ENCODE assay signal across 12 cellular contexts in genomic region chr14:103721334-103722120, GRCh38. TPM values are rescaled to one million over a fixed set of nuclear protein-coding genes. Genes with fewer than 3 reads are reported as not detected.
DNase-seq lines count a peak whose midpoint lies in the region; ATAC-seq and TF ChIP-seq lines count a peak whose summit lies in the region.
"Had no signal": no experiment of that assay in that cellular context is flagged by ENCODE, and none has a peak within 500 bp of the region (broad histone marks: within the 10 kb centered on the region; RNA-seq: fewer than 3 reads in every experiment).

No MANE protein-coding gene starts in this region.

- H3K27me3 Mint-ChIP-seq in activated T-cell treated with anti-CD3 and anti-CD28 coated beads, Interleukin-2, amount 50 U/mL, for 72 hours (ENCODE audit: low read depth), result no peaks in the 10 kb centered on the region
- peaks cover 10% of the 10 kb centered on the region for H3K27me3 Mint-ChIP-seq in neural progenitor cell (ENCODE audit: insufficient read depth, low read depth)

- peak overlapping the region; percentile 61 for H3K27ac Mint-ChIP-seq in activated T-cell treated with anti-CD3 and anti-CD28 coated beads, Interleukin-2, amount 50 U/mL, for 72 hours
- no peak overlapping the region for H3K27ac Mint-ChIP-seq in neural progenitor cell

- no peak overlapping the region for H3K9ac ChIP-seq in neural progenitor cell

- WGBS in gastroesophageal sphincter (ENCODE audit: low coverage in 1 of 2), 2 donors, result 47 to 80% methylated on average over 4 to 15 of the region's 26 CpGs

- peaks cover 43% of the 10 kb centered on the region for H3K4me1 Mint-ChIP-seq in activated T-cell treated with anti-CD3 and anti-CD28 coated beads, Interleukin-2, amount 50 U/mL, for 72 hours (ENCODE audit: low read depth)
- H3K4me1 Mint-ChIP-seq in neural progenitor cell, result peaks cover 36% of the 10 kb centered on the region

- no peaks in the 10 kb centered on the region for H3K9me3 Mint-ChIP-seq in activated T-cell treated with anti-CD3 and anti-CD28 coated beads, Interleukin-2, amount 50 U/mL, for 72 hours
- H3K9me3 Mint-ChIP-seq in neural progenitor cell, result no peaks in the 10 kb centered on the region

- H4K20me1 ChIP-seq in neural progenitor cell (ENCODE audit: low read depth), result peaks cover 84% of the 10 kb centered on the region

- H3K4me2 ChIP-seq in neural progenitor cell, result no peak overlapping the region

- H3K9me3 ChIP-seq in gastroesophageal sphincter (no peaks in the 10 kb centered on the region), neural progenitor cell (ENCODE audit: low read depth) (no peaks in the 10 kb centered on the region)
- H3K9me3 ChIP-seq: tibial nerve had no signal

- peaks cover 0 to 19% of the 10 kb centered on the region in 2 donors for H3K36me3 ChIP-seq in gastroesophageal sphincter
- H3K36me3 ChIP-seq in neural progenitor cell, result no peaks in the 10 kb centered on the region

- H3K27me3 ChIP-seq in gastroesophageal sphincter, result no peaks in the 10 kb centered on the region
- H3K27me3 ChIP-seq in neural progenitor cell, result no peaks in the 10 kb centered on the region
- H3K27me3 ChIP-seq: tibial nerve had no signal

- no peak for TF ChIP-seq EP300 in gastroesophageal sphincter (IDR thresholded peaks at IDR 0.05)

- no peak for TF ChIP-seq CTCF in gastroesophageal sphincter (IDR thresholded peaks at IDR 0.05)
- no peak for TF ChIP-seq CTCF in neural progenitor cell (IDR thresholded peaks at IDR 0.05)

- H2AFZ ChIP-seq in neural progenitor cell (replicated peaks), result no peak overlapping the region

- H3K4me3 ChIP-seq in gastroesophageal sphincter, result no peak overlapping the region
- no peak overlapping the region for H3K4me3 ChIP-seq in neural progenitor cell
- H3K4me3 ChIP-seq: lung, tibial nerve had no signal

- no peak for TF ChIP-seq POLR2A in gastroesophageal sphincter (IDR thresholded peaks at IDR 0.05)

- peaks cover 84% of the 10 kb centered on the region for H3K79me2 ChIP-seq in neural progenitor cell (ENCODE audit: low read depth)

- no peaks in the 10 kb centered on the region for H3K36me3 Mint-ChIP-seq in activated T-cell treated with anti-CD3 and anti-CD28 coated beads, Interleukin-2, amount 50 U/mL, for 72 hours (ENCODE audit: insufficient read depth in 2 of 2)
- peaks cover 8% of the 10 kb centered on the region for H3K36me3 Mint-ChIP-seq in neural progenitor cell

- peak; percentile 50 to 81 for ATAC-seq in activated T-cell treated with anti-CD3 and anti-CD28 coated beads, Interleukin-2, amount 50 U/mL, for 72 hours (replicated peaks in 1 of 2)
- peak; percentile 51 for ATAC-seq in gastroesophageal sphincter

- H3F3A ChIP-seq in neural progenitor cell (ENCODE audit: low read depth), result no peaks in the 10 kb centered on the region

- DNase-seq in activated CD4-positive, alpha-beta T cell treated with anti-CD3 and anti-CD28 coated beads for 48 hours, result peak; percentile 65
- DNase-seq in activated CD4-positive, alpha-beta T cell treated with anti-CD3 and anti-CD28 coated beads for 1 hour, result no peak
- DNase-seq in activated T-cell treated with anti-CD3 and anti-CD28 coated beads, Interleukin-2, amount 50 U/mL, for 72 hours, result peak in 1 of 2 donors; percentile 44
- DNase-seq in stimulated activated CD4-positive, alpha-beta T cell treated with anti-CD3 and anti-CD28 coated beads, Interleukin-4, amount 100 ng/mL, for 1 hour, result peak; percentile 41
- no peak for DNase-seq in COR-L47 (lab: John Stamatoyannopoulos, UW)
- no peak for DNase-seq in RKO (ENCODE audit: low spot score)
- DNase-seq in neural progenitor cell (ENCODE audit: low spot score), result no peak
- DNase-seq: NCI-H2029 had no signal

- peak overlapping the region; percentile 31 to 38 for H3K4me3 Mint-ChIP-seq in activated T-cell treated with anti-CD3 and anti-CD28 coated beads, Interleukin-2, amount 50 U/mL, for 72 hours
- no peak overlapping the region for H3K4me3 Mint-ChIP-seq in neural progenitor cell

- peaks cover 9 to 100% (median 65%) of the 10 kb centered on the region in 3 donors for H3K4me1 ChIP-seq in gastroesophageal sphincter
- H3K4me1 ChIP-seq in neural progenitor cell, result peaks cover 10% of the 10 kb centered on the region

- H3K27ac ChIP-seq in gastroesophageal sphincter (peak overlapping the region; percentile 75 to 98 (median 82)), neural progenitor cell (no peak overlapping the region)
- H3K27ac ChIP-seq: VCaP had no signal

RNA-seq across cellular contexts. Expression of gene ZFYVE21, which starts 5.9 kb away (rescaled TPM):
- 10 to 100 TPM; 11.6 to 15.7 TPM for total RNA-seq in activated T-cell treated with anti-CD3 and anti-CD28 coated beads, Interleukin-2, amount 50 U/mL, for 72 hours
- total RNA-seq in gastroesophageal sphincter, result 100 to 1,000 TPM; 128 to 268 (median 205) TPM
- total RNA-seq in neural progenitor cell (ENCODE audit: low replicate concordance), result 46.2 and 53.2 TPM in 2 replicates

RNA-seq across cellular contexts. Expression of gene XRCC3, which starts 6.3 kb away (rescaled TPM):
- total RNA-seq in activated T-cell treated with anti-CD3 and anti-CD28 coated beads, Interleukin-2, amount 50 U/mL, for 72 hours, result 10 to 100 TPM; 31.5 to 47.4 TPM
- total RNA-seq in gastroesophageal sphincter, result 1 to 10 TPM; 1.2 to 7.8 (median 3.6) TPM
- 59.7 and 60.2 TPM in 2 replicates for total RNA-seq in neural progenitor cell (ENCODE audit: low replicate concordance)

Comparison
In these comparisons a context has a peak if more than half of its experiments do, and no peak if none do; other contexts are left out.
1. DNase-seq: peak in activated CD4-positive, alpha-beta T cell treated with anti-CD3 and anti-CD28 coated beads for 48 hours (single experiment) and stimulated activated CD4-positive, alpha-beta T cell treated with anti-CD3 and anti-CD28 coated beads, Interleukin-4, amount 100 ng/mL, for 1 hour (single experiment); none in activated CD4-positive, alpha-beta T cell treated with anti-CD3 and anti-CD28 coated beads for 1 hour (single experiment), COR-L47 (single experiment), RKO (single experiment) and neural progenitor cell (single experiment).